ENCODE assay signal across 11 cellular contexts in genomic region chr19:48867922-48868195, GRCh38. TPM values are rescaled to one million over a fixed set of nuclear protein-coding genes. Genes with fewer than 3 reads are reported as not detected.
A peak's percentile ranks its signal among the peaks of the same experiment; 100 is the strongest.
DNase-seq lines count a peak whose midpoint lies in the region; ATAC-seq and TF ChIP-seq lines count a peak whose summit lies in the region.
"Had no signal": no experiment of that assay in that cellular context is flagged by ENCODE, and none has a peak within 500 bp of the region (broad histone marks: within the 10 kb centered on the region; RNA-seq: fewer than 3 reads in every experiment).

No MANE protein-coding gene starts in this region.

- DNase-seq in BE2C, result no peak
- no peak for DNase-seq in SK-N-MC (ENCODE audit: low read depth, low spot score)
- no peak for DNase-seq in fibroblast of villous mesenchyme (ENCODE audit: low read depth)
- no peak for DNase-seq in progenitor cell of endocrine pancreas (ENCODE audit: low spot score, unreplicated experiment)
- DNase-seq in ACHN, result no peak
- no peak for DNase-seq in NCI-H1436 treated with DMSO at 0.1 percent for 48 hours (lab: John Stamatoyannopoulos, UW)
- DNase-seq in stimulated activated naive CD4-positive, alpha-beta T cell treated with Interleukin-2 at 50 U/mL for 16 hours (lab: John Stamatoyannopoulos, UW), result no peak
- DNase-seq: activated effector memory CD4-positive, alpha-beta T cell treated with anti-CD3 and anti-CD28 coated beads, Interleukin-2, amount 50 U/mL, for 16 hours; stimulated activated CD4-positive, alpha-beta T cell treated with anti-CD3 and anti-CD28 coated beads, Interleukin-1b, Interleukin-23, amount 100 ng/mL, for 48 hours had no signal

- no peaks in the 10 kb centered on the region for H3K9me3 Mint-ChIP-seq in progenitor cell of endocrine pancreas (ENCODE audit: low read depth)

- peak overlapping the region; percentile 47 for H3K4me3 Mint-ChIP-seq in progenitor cell of endocrine pancreas (ENCODE audit: low read depth)

- peaks cover 9% of the 10 kb centered on the region for H3K4me1 ChIP-seq in BE2C

- peak overlapping the region; percentile 44 for H3K4me3 ChIP-seq in BE2C (ENCODE audit: low read depth, low read length)
- no peak overlapping the region for H3K4me3 ChIP-seq in SK-N-MC
- H3K4me3 ChIP-seq in fibroblast of villous mesenchyme (ENCODE audit: low read depth, low read length), result peak overlapping the region; percentile 59

- no peaks in the 10 kb centered on the region for H3K9me3 ChIP-seq in BE2C
- no peaks in the 10 kb centered on the region for H3K9me3 ChIP-seq in SK-N-MC (ENCODE audit: low read depth, low read length)

- H3K36me3 Mint-ChIP-seq in progenitor cell of endocrine pancreas (ENCODE audit: insufficient read depth), result peaks cover 2% of the 10 kb centered on the region

- in situ Hi-C loops in ACHN (cut with HindIII; ENCODE audit: low pct_ligation_motif_present, low pct_unique_long_range_greater_than_20kb, low sequenced_read_pairs), result no loop called here

- peak overlapping the region; percentile 68 for H3K9ac ChIP-seq in SK-N-MC (ENCODE audit: insufficient read length)

- ATAC-seq in GM19452 (IDR thresholded peaks at IDR 0.05; ENCODE audit: unreplicated experiment), result no peak

- no peak for TF ChIP-seq CTCF in BE2C (IDR thresholded peaks at IDR 0.05; ENCODE audit: low read depth, low read length)
- no peak for TF ChIP-seq CTCF in fibroblast of villous mesenchyme (IDR thresholded peaks at IDR 0.05; ENCODE audit: insufficient read depth, low read depth, low read length)
- no peak for TF ChIP-seq CTCF in progenitor cell of endocrine pancreas (IDR thresholded peaks at IDR 0.05; ENCODE audit: unreplicated experiment)

- peaks cover 17% of the 10 kb centered on the region for H3K4me1 Mint-ChIP-seq in progenitor cell of endocrine pancreas (ENCODE audit: low read depth)

- H3K27me3 Mint-ChIP-seq in progenitor cell of endocrine pancreas, result no peaks in the 10 kb centered on the region

- no peak overlapping the region for H3K27ac Mint-ChIP-seq in progenitor cell of endocrine pancreas

- no peaks in the 10 kb centered on the region for H3K36me3 ChIP-seq in BE2C
- no peaks in the 10 kb centered on the region for H3K36me3 ChIP-seq in SK-N-MC (ENCODE audit: insufficient read depth, low read length)

- H3K27ac ChIP-seq in SK-N-MC, result no peak overlapping the region

- H3K27me3 ChIP-seq in BE2C, result no peaks in the 10 kb centered on the region

RNA-seq across cellular contexts. Expression of gene PLEKHA4, which starts 0.6 kb away (rescaled TPM):
- polyA plus RNA-seq in BE2C (2012; ENCODE audit: insufficient read depth, insufficient read length, low read depth), result 2.9 TPM
- total RNA-seq in fibroblast of villous mesenchyme (6.0 and 12.2 TPM in 2 replicates), progenitor cell of endocrine pancreas (8.5 and 11.7 TPM in 2 replicates)

RNA-seq across cellular contexts. Expression of gene PPP1R15A, which starts 4.4 kb away (rescaled TPM):
- 145 TPM for polyA plus RNA-seq in BE2C (2012; ENCODE audit: insufficient read depth, insufficient read length, low read depth)
- 63.9 and 76.0 TPM in 2 replicates for total RNA-seq in fibroblast of villous mesenchyme
- 44.5 and 48.9 TPM in 2 replicates for total RNA-seq in progenitor cell of endocrine pancreas

RNA-seq across cellular contexts. Expression of gene TULP2, which starts 30.7 kb away (rescaled TPM):
- not detected for polyA plus RNA-seq in BE2C (2012; ENCODE audit: insufficient read depth, insufficient read length, low read depth)
- total RNA-seq in fibroblast of villous mesenchyme (0.32 TPM in 1 of 2 replicates, not detected in the other), progenitor cell of endocrine pancreas (0.46 TPM in 1 of 2 replicates, not detected in the other)
- total RNA-seq: T-helper 2 cell treated with Interferon-gamma antibody and Interleukin-4, amounts not matched to agents 100 ng/mL and 5 ng/mL, for 36 hours had no signal

RNA-seq across cellular contexts. Expression of gene HSD17B14, which starts 31.6 kb away (rescaled TPM):
- polyA plus RNA-seq in BE2C (2012; ENCODE audit: insufficient read depth, insufficient read length, low read depth), result 11.4 TPM
- 12.2 and 13.8 TPM in 2 replicates for total RNA-seq in fibroblast of villous mesenchyme
- total RNA-seq in progenitor cell of endocrine pancreas, result 20.5 and 22.1 TPM in 2 replicates

RNA-seq across cellular contexts. Expression of gene NUCB1, which starts 32.3 kb away (rescaled TPM):
- 152 TPM for polyA plus RNA-seq in BE2C (2012; ENCODE audit: insufficient read depth, insufficient read length, low read depth)
- total RNA-seq in fibroblast of villous mesenchyme (139 and 154 TPM in 2 replicates), progenitor cell of endocrine pancreas (149 and 165 TPM in 2 replicates)
